16 cellular contexts compared by ENCODE assay signal in genomic region chr3:73207946-73208345, GRCh38.
DNase-seq lines count a peak whose midpoint lies in the region; ATAC-seq lines count a peak whose summit lies in the region.
"Had no signal": no experiment of that assay in that cellular context is flagged by ENCODE, and none has a peak within 500 bp of the region (broad histone marks: within the 10 kb centered on the region; RNA-seq: fewer than 3 reads in every experiment).

No MANE protein-coding gene starts in this region.

- H3K27me3 Mint-ChIP-seq in stimulated activated naive B cell treated with anti-CD40 and anti-IgM and Interleukin-4, amounts not matched to agents 10 μg/mL and 1 μg/mL and 100 μg/mL, for 72 hours, result peaks cover 0 to 8% of the 10 kb centered on the region in 2 donors

- H3K27me3 ChIP-seq in Karpas-422 (ENCODE audit: low read length), result no peaks in the 10 kb centered on the region
- H3K27me3 ChIP-seq: BE2C had no signal

- no peaks in the 10 kb centered on the region for H3K36me3 ChIP-seq in Karpas-422 (ENCODE audit: insufficient read depth, low read length)
- H3K36me3 ChIP-seq: BE2C, HAP-1 had no signal

- peaks cover 2 to 3% of the 10 kb centered on the region in 2 donors for H3K9me3 Mint-ChIP-seq in stimulated activated naive B cell treated with anti-CD40 and anti-IgM and Interleukin-4, amounts not matched to agents 10 μg/mL and 1 μg/mL and 100 μg/mL, for 72 hours
- H3K9me3 Mint-ChIP-seq: CD8-positive, alpha-beta T cell had no signal

- peak overlapping the region; percentile 28 for H3K4me2 ChIP-seq in Karpas-422 (ENCODE audit: low read depth, low read length, poor library complexity, severe bottlenecking)
- H3K4me2 ChIP-seq: A549 had no signal

- H3K4me3 ChIP-seq in Karpas-422 (ENCODE audit: low read length), result no peak overlapping the region
- H3K4me3 ChIP-seq: A549, HAP-1 had no signal

- no peaks in the 10 kb centered on the region for H3K4me1 Mint-ChIP-seq in stimulated activated naive B cell treated with anti-CD40 and anti-IgM and Interleukin-4, amounts not matched to agents 10 μg/mL and 1 μg/mL and 100 μg/mL, for 72 hours

- H3K9me3 ChIP-seq in Karpas-422 (ENCODE audit: low read length), result no peaks in the 10 kb centered on the region
- H3K9me3 ChIP-seq: A549, BE2C, Caco-2, HAP-1 had no signal

- in situ Hi-C loops in SK-MEL-5 (cut with HindIII; ENCODE audit: low pct_unique_long_range_greater_than_20kb, low sequenced_read_pairs), result no loop called here

- H4K20me1 ChIP-seq in Karpas-422 (ENCODE audit: insufficient read depth, low read depth, low read length), result no peaks in the 10 kb centered on the region

- no peak for ATAC-seq in stimulated activated naive B cell treated with anti-CD40 and anti-IgM and Interleukin-4, amounts not matched to agents 10 μg/mL and 1 μg/mL and 100 μg/mL, for 72 hours (replicated peaks)
- no peak for ATAC-seq in HG02981 (IDR thresholded peaks at IDR 0.05; ENCODE audit: unreplicated experiment)
- ATAC-seq: A549; CD8-positive, alpha-beta T cell; HepG2 had no signal

- H3K4me1 ChIP-seq in Karpas-422 (ENCODE audit: low read length), result peaks cover 62% of the 10 kb centered on the region
- H3K4me1 ChIP-seq: A549, Caco-2, HAP-1 had no signal

- H3K4me3 Mint-ChIP-seq in stimulated activated naive B cell treated with anti-CD40 and anti-IgM and Interleukin-4, amounts not matched to agents 10 μg/mL and 1 μg/mL and 100 μg/mL, for 72 hours, result no peak overlapping the region
- H3K4me3 Mint-ChIP-seq: CD8-positive, alpha-beta T cell had no signal

- no peaks in the 10 kb centered on the region for H3K36me3 Mint-ChIP-seq in stimulated activated naive B cell treated with anti-CD40 and anti-IgM and Interleukin-4, amounts not matched to agents 10 μg/mL and 1 μg/mL and 100 μg/mL, for 72 hours
- H3K36me3 Mint-ChIP-seq: CD8-positive, alpha-beta T cell had no signal

- peak overlapping the region; percentile 38 for H3K27ac ChIP-seq in Karpas-422 (ENCODE audit: low read length)
- H3K27ac ChIP-seq: A549, C4-2B had no signal

- no peak overlapping the region for H3K9ac ChIP-seq in Karpas-422 (ENCODE audit: low read length)

- no peak overlapping the region for H3K27ac Mint-ChIP-seq in stimulated activated naive B cell treated with anti-CD40 and anti-IgM and Interleukin-4, amounts not matched to agents 10 μg/mL and 1 μg/mL and 100 μg/mL, for 72 hours
- H3K27ac Mint-ChIP-seq: CD8-positive, alpha-beta T cell had no signal

- no peaks in the 10 kb centered on the region for H3K9me2 ChIP-seq in Karpas-422 (replicated peaks; ENCODE audit: insufficient read depth, low read length)

- no peaks in the 10 kb centered on the region for H3K79me2 ChIP-seq in Karpas-422 (ENCODE audit: low read length)

- H2AFZ ChIP-seq in Karpas-422 (ENCODE audit: low read length), result no peak overlapping the region

- DNase-seq in Karpas-422 (peak; percentile 74), NOMO-1 (lab: John Stamatoyannopoulos, UW; ENCODE audit: unreplicated experiment in 2 of 2) (peak; percentile 20 to 58), SK-MEL-5 (ENCODE audit: low read depth, low spot score) (peak; percentile 59), medulla oblongata (ENCODE audit: extremely low spot score) (peak; percentile 14), islet precursor cell (no peak)
- DNase-seq in stimulated activated naive B cell treated with anti-CD40 and anti-IgM and Interleukin-4, amounts not matched to agents 10 μg/mL and 1 μg/mL and 100 μg/mL, for 72 hours, result no peak
- DNase-seq: BE2C; Caco-2; CD8-positive, alpha-beta T cell; DND-41; GDM1 had no signal

Comparison
In these comparisons a context has a peak if more than half of its experiments do, and no peak if none do; other contexts are left out.
1. DNase-seq: peak in Karpas-422 (single experiment), NOMO-1 (2 of 2), SK-MEL-5 (single experiment) and medulla oblongata (single experiment); none in stimulated activated naive B cell treated with anti-CD40 and anti-IgM and Interleukin-4, amounts not matched to agents 10 μg/mL and 1 μg/mL and 100 μg/mL, for 72 hours (single experiment) and islet precursor cell (single experiment).